ENCODE assay signal across 13 cellular contexts in the genomic region with DNA sequence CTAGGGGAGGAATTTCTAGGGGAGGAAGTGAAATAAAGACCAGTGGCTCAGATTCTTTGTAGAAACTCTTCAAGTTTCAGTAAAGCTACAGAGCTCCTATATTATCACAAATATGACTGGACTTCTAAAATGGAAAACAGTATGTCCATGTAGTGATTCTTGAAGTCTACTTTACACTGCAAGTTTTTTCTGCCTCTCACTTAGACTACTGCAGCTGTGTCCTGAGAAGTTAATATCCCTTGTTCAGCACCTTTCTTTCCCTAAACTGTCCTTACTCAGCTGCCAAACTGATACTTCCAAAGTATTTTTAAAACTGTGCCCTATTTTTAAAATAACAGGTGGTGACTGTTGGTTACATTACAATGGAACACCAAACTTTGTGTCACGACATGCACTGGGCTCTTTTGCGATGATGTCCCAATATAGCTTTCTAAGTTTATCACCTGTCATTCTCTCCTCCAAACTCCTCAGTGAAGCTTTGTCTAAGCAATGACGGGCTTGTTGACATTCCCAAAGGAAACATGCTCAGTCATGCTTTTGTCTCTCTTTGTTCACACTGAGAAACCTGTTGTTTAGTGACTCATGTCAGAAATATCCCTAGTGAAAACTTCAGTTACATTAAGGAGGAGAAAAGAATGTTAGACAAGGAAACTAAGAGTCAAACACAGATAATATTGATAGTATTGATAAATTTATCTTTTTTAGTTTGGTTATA.
DNase-seq lines count a peak whose midpoint lies in the region; ATAC-seq, FAIRE-seq and TF ChIP-seq lines count a peak whose summit lies in the region.
"Had no signal": no experiment of that assay in that cellular context is flagged by ENCODE, and none has a peak within 500 bp of the region (broad histone marks: within the 10 kb centered on the region; RNA-seq: fewer than 3 reads in every experiment).

No MANE protein-coding gene starts in this region.

- no peaks in the 10 kb centered on the region for H3K36me3 Mint-ChIP-seq in CD8-positive, alpha-beta memory T cell
- H3K36me3 Mint-ChIP-seq: activated naive CD4-positive, alpha-beta T cell treated with anti-CD3 and anti-CD28 coated beads, Interleukin-2, amount 10 ng/mL, durations not matched to agents 7 days and 5 days had no signal

- peaks cover 0 to 6% of the 10 kb centered on the region in 2 donors for H3K27me3 Mint-ChIP-seq in CD8-positive, alpha-beta memory T cell
- H3K27me3 Mint-ChIP-seq: activated naive CD4-positive, alpha-beta T cell treated with anti-CD3 and anti-CD28 coated beads, Interleukin-2, amount 10 ng/mL, durations not matched to agents 7 days and 5 days had no signal

- no peak overlapping the region for H3K4me2 ChIP-seq in PC-9

- no peaks in the 10 kb centered on the region for H4K20me1 ChIP-seq in PC-9 (ENCODE audit: insufficient read depth)

- CTCF ChIA-PET in PC-9 (lab: Charles Lee): no interaction called here
- CTCF ChIA-PET in CD8-positive, alpha-beta memory T cell (lab: Charles Lee): no interaction called here

- peak; percentile 23 for FAIRE-seq in urothelium cell line (lab: Jason Lieb, UNC)
- FAIRE-seq: small intestine had no signal

- DNase-seq in cardiac muscle cell (ENCODE audit: low read depth in 1 of 2, low spot score in 1 of 2) (peak in 1 of 2 donors; percentile 20), Right ventricle myocardium inferior (ENCODE audit: missing footprints) (no peak), PC-9 (peak; percentile 35 to 85), iPS DF 19.7 (ENCODE audit: low read depth, low spot score) (peak; percentile 75), urothelium cell line (ENCODE audit: low spot score) (peak; percentile 66), colonic mucosa (no peak)
- DNase-seq in CD8-positive, alpha-beta memory T cell: no peak
- DNase-seq: activated naive CD4-positive, alpha-beta T cell treated with anti-CD3 and anti-CD28 coated beads, Interleukin-2, amount 10 ng/mL, durations not matched to agents 7 days and 5 days; lower lobe of right lung; small intestine; stimulated activated naive CD4-positive, alpha-beta T cell treated with Interleukin-2 at 50 U/mL for 16 hours; WERI-Rb-1 had no signal

- H3K79me2 ChIP-seq in PC-9 (ENCODE audit: low read depth): no peaks in the 10 kb centered on the region

- peak overlapping the region; percentile 68 for H3K27ac ChIP-seq in cardiac muscle cell
- H3K27ac ChIP-seq in PC-9: peak overlapping the region; percentile 59
- H3K27ac ChIP-seq in colonic mucosa: no peak overlapping the region
- H3K27ac ChIP-seq in CD8-positive, alpha-beta memory T cell (ENCODE audit: low read depth, low read length): no peak overlapping the region
- H3K27ac ChIP-seq: lower lobe of right lung, WERI-Rb-1 had no signal

- H3K9ac ChIP-seq in colonic mucosa (ENCODE audit: low read depth in 2 of 2, low read length in 2 of 2): no peak overlapping the region

- intact Hi-C loops in Right ventricle myocardium inferior (cut with DNase I) (no loop called here), PC-9 (cut with micrococcal nuclease; ENCODE audit: unreplicated experiment) (no loop called here), colonic mucosa (cut with DNase I) (no loop called here)

- H3K9me3 Mint-ChIP-seq in CD8-positive, alpha-beta memory T cell: peaks cover 0 to 2% (median 0%) of the 10 kb centered on the region in 5 donors
- H3K9me3 Mint-ChIP-seq: activated naive CD4-positive, alpha-beta T cell treated with anti-CD3 and anti-CD28 coated beads, Interleukin-2, amount 10 ng/mL, durations not matched to agents 7 days and 5 days had no signal

- H3K4me1 Mint-ChIP-seq in CD8-positive, alpha-beta memory T cell: no peaks in the 10 kb centered on the region
- H3K4me1 Mint-ChIP-seq: activated naive CD4-positive, alpha-beta T cell treated with anti-CD3 and anti-CD28 coated beads, Interleukin-2, amount 10 ng/mL, durations not matched to agents 7 days and 5 days had no signal

- H3K9me2 ChIP-seq in PC-9 (ENCODE audit: insufficient read depth): no peaks in the 10 kb centered on the region

- H3K27me3 ChIP-seq in cardiac muscle cell (no peaks in the 10 kb centered on the region), PC-9 (ENCODE audit: insufficient read depth, low read depth) (no peaks in the 10 kb centered on the region), colonic mucosa (no peaks in the 10 kb centered on the region)
- no peaks in the 10 kb centered on the region for H3K27me3 ChIP-seq in CD8-positive, alpha-beta memory T cell (ENCODE audit: insufficient read depth, low read length, poor library complexity, severe bottlenecking)

- H3K27ac Mint-ChIP-seq in CD8-positive, alpha-beta memory T cell: no peak overlapping the region
- H3K27ac Mint-ChIP-seq: activated naive CD4-positive, alpha-beta T cell treated with anti-CD3 and anti-CD28 coated beads, Interleukin-2, amount 10 ng/mL, durations not matched to agents 7 days and 5 days had no signal

- TF ChIP-seq CTCF in cardiac muscle cell (IDR thresholded peaks at IDR 0.05; ENCODE audit: low read depth, low read length) (no peak), PC-9 (conservative IDR thresholded peaks at IDR 0.05) (no peak), colonic mucosa (IDR thresholded peaks at IDR 0.05) (no peak)

- H3K4me3 ChIP-seq in cardiac muscle cell: no peak overlapping the region
- no peak overlapping the region for H3K4me3 ChIP-seq in PC-9
- no peak overlapping the region for H3K4me3 ChIP-seq in colonic mucosa
- H3K4me3 ChIP-seq in CD8-positive, alpha-beta memory T cell (ENCODE audit: low read length): no peak overlapping the region
- H3K4me3 ChIP-seq: lower lobe of right lung had no signal

- peaks cover 13% of the 10 kb centered on the region for H3K4me1 ChIP-seq in cardiac muscle cell (ENCODE audit: low read depth)
- peaks cover 16% of the 10 kb centered on the region for H3K4me1 ChIP-seq in PC-9 (replicated peaks; ENCODE audit: insufficient read depth)
- no peaks in the 10 kb centered on the region for H3K4me1 ChIP-seq in colonic mucosa
- no peaks in the 10 kb centered on the region for H3K4me1 ChIP-seq in CD8-positive, alpha-beta memory T cell (ENCODE audit: insufficient read depth, low read length)
- H3K4me1 ChIP-seq: lower lobe of right lung had no signal

- no peak overlapping the region for H2AFZ ChIP-seq in PC-9

- ATAC-seq in Right ventricle myocardium inferior (no peak), HG03139 (IDR thresholded peaks at IDR 0.05; ENCODE audit: unreplicated experiment) (no peak)
- ATAC-seq: lower lobe of right lung had no signal

- POLR2A ChIA-PET in PC-9 (lab: Charles Lee; ENCODE audit: unreplicated experiment): interaction anchor here (0.7 kb wide), 1 partner anchor 644 kb away, joined by 3 read pairs; no protein-coding TSS in a partner anchor
- POLR2A ChIA-PET in CD8-positive, alpha-beta memory T cell (lab: Charles Lee): no interaction called here

- H3K9me3 ChIP-seq in cardiac muscle cell (ENCODE audit: low read depth): no peaks in the 10 kb centered on the region
- H3K9me3 ChIP-seq in PC-9 (ENCODE audit: insufficient read depth, low read depth): no peaks in the 10 kb centered on the region; the same call in 1 of the 2 replicates
- no peaks in the 10 kb centered on the region for H3K9me3 ChIP-seq in colonic mucosa
- H3K9me3 ChIP-seq in CD8-positive, alpha-beta memory T cell (ENCODE audit: low read length): no peaks in the 10 kb centered on the region
- H3K9me3 ChIP-seq: lower lobe of right lung had no signal

- no TSS peak for BruUV-seq in PC-9 (replicated peaks; lab: Mats Ljungman, UMichigan)

- no peak overlapping the region for H3K4me3 Mint-ChIP-seq in CD8-positive, alpha-beta memory T cell
- H3K4me3 Mint-ChIP-seq: activated naive CD4-positive, alpha-beta T cell treated with anti-CD3 and anti-CD28 coated beads, Interleukin-2, amount 10 ng/mL, durations not matched to agents 7 days and 5 days had no signal

- H3K36me3 ChIP-seq in cardiac muscle cell (no peaks in the 10 kb centered on the region), PC-9 (ENCODE audit: low read depth) (no peaks in the 10 kb centered on the region), colonic mucosa (no peaks in the 10 kb centered on the region)
- no peaks in the 10 kb centered on the region for H3K36me3 ChIP-seq in CD8-positive, alpha-beta memory T cell (ENCODE audit: insufficient read depth, low read length)
- H3K36me3 ChIP-seq: lower lobe of right lung, WERI-Rb-1 had no signal

- no peaks in the 10 kb centered on the region for H3F3A ChIP-seq in PC-9 (ENCODE audit: insufficient read depth, low read depth)

Comparison
In these comparisons a context has a peak if more than half of its experiments do, and no peak if none do; other contexts are left out.
1. DNase-seq: peak in PC-9 (2 of 2), iPS DF 19.7 (single experiment) and urothelium cell line (single experiment); none in Right ventricle myocardium inferior (single experiment), colonic mucosa (single experiment) and CD8-positive, alpha-beta memory T cell (0 of 5).
2. H3K27ac ChIP-seq: peak in cardiac muscle cell (single experiment) and PC-9 (single experiment); none in colonic mucosa (single experiment) and CD8-positive, alpha-beta memory T cell (single experiment).